ENCODE assay signal across 7 cellular contexts in genomic region chr4:111821342-111821741, GRCh38.
"Had no signal": no experiment of that assay in that cellular context is flagged by ENCODE, and none has a peak within 500 bp of the region (broad histone marks: within the 10 kb centered on the region; RNA-seq: fewer than 3 reads in every experiment).

No MANE protein-coding gene starts in this region.

- ATAC-seq: HepG2, K562 had no signal

- H3K4me2 ChIP-seq: KMS-11 had no signal

- H3K4me3 ChIP-seq: K562 had no signal

- H3K9ac ChIP-seq: KMS-11 had no signal

- DNase-seq: IMR-90, KBM-7, KG1 had no signal

- H3K27ac ChIP-seq: HL-60, KMS-11 had no signal
